16 cellular contexts compared by ENCODE assay signal in the genomic region with DNA sequence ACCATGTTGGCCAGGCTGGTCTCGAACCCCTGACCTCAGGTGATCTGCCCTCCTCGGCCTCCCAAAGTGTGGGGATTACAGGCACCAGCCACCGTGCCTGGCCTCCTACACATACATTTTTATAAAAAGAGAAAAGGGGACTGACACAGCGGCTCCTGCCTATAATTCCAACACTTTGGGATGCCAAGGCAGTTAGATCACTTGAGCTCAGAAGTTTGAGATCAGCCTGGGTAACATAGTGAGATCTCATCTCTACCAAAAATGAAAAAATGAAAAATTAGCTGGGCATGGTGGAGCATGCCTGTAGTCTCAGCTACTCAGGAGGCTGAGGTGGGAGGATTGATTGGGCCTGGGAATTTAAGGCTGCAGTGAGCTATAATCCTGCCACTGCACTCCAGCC. TPM values are rescaled to one million over a fixed set of nuclear protein-coding genes. Genes with fewer than 3 reads are reported as not detected.
DNase-seq lines count a peak whose midpoint lies in the region; ATAC-seq, FAIRE-seq and TF ChIP-seq lines count a peak whose summit lies in the region.
"Had no signal": no experiment of that assay in that cellular context is flagged by ENCODE, and none has a peak within 500 bp of the region (broad histone marks: within the 10 kb centered on the region; RNA-seq: fewer than 3 reads in every experiment).

No MANE protein-coding gene starts in this region.

- H3K36me3 ChIP-seq in Panc1 (ENCODE audit: control insufficient read depth, insufficient read depth, low read length) (no peaks in the 10 kb centered on the region), osteoblast (ENCODE audit: insufficient read depth, low read length) (no peaks in the 10 kb centered on the region)
- H3K36me3 ChIP-seq: BLaER1 treated with 17β-estradiol and CSF1 and Interleukin-3, amounts not matched to agents 10 nM and 100 nM had no signal

- in situ Hi-C loops in Panc1 (cut with HindIII; ENCODE audit: low pct_unique_long_range_greater_than_20kb, low sequenced_read_pairs), result no loop called here

- no peak for DNase-seq in A549 (ENCODE audit: low read depth in 1 of 2, low spot score in 1 of 2)
- DNase-seq in ELR (ENCODE audit: low read depth), result peak; percentile 26
- DNase-seq in Panc1 (ENCODE audit: low read depth, low spot score), result no peak
- DNase-seq in osteoblast (ENCODE audit: insufficient read length, low spot score, missing footprints), result no peak
- DNase-seq in NCI-H524 treated with DMSO at 0.1 percent for 48 hours (lab: John Stamatoyannopoulos, UW), result no peak
- no peak for DNase-seq in right cardiac atrium
- no peak for DNase-seq in mesenteric fat pad (ENCODE audit: low spot score)
- DNase-seq: 8988T; ACHN; CD4-positive, CD25-positive, alpha-beta regulatory T cell; DMS 273 treated with DMSO at 0.1 percent for 48 hours; GF-D8; HCEC 1CT; KG1 had no signal

- H3K9me3 ChIP-seq in A549, result no peaks in the 10 kb centered on the region
- no peaks in the 10 kb centered on the region for H3K9me3 ChIP-seq in Panc1 (ENCODE audit: control insufficient read depth, insufficient read depth, low read depth, low read length)
- no peaks in the 10 kb centered on the region for H3K9me3 ChIP-seq in osteoblast (ENCODE audit: low read depth, low read length)
- no peaks in the 10 kb centered on the region for H3K9me3 ChIP-seq in right cardiac atrium (ENCODE audit: control insufficient read depth, low read length)
- H3K9me3 ChIP-seq: BLaER1 treated with 17β-estradiol and CSF1 and Interleukin-3, amounts not matched to agents 10 nM and 100 nM had no signal

- no peaks in the 10 kb centered on the region for H4K20me1 ChIP-seq in osteoblast (ENCODE audit: insufficient read depth, low read length)
- H4K20me1 ChIP-seq: BLaER1 treated with 17β-estradiol and CSF1 and Interleukin-3, amounts not matched to agents 10 nM and 100 nM had no signal

- H3K27ac ChIP-seq in A549, result peak overlapping the region; percentile 79 to 80
- H3K27ac ChIP-seq in Panc1 (ENCODE audit: low read length), result 0 out of 2 replicates have a peak overlapping the region, but pooled peaks have one; percentile 6
- H3K27ac ChIP-seq in osteoblast (ENCODE audit: low read depth, low read length), result peak overlapping the region; percentile 19
- H3K27ac ChIP-seq in right cardiac atrium (ENCODE audit: low read length), result no peak overlapping the region
- H3K27ac ChIP-seq: BLaER1 treated with 17β-estradiol and CSF1 and Interleukin-3, amounts not matched to agents 10 nM and 100 nM had no signal

- H3K27me3 ChIP-seq in Panc1 (ENCODE audit: control insufficient read depth, insufficient read depth, low read length) (no peaks in the 10 kb centered on the region), osteoblast (ENCODE audit: insufficient read depth, low read length) (no peaks in the 10 kb centered on the region), right cardiac atrium (ENCODE audit: control insufficient read depth, insufficient read depth) (no peaks in the 10 kb centered on the region)
- H3K27me3 ChIP-seq: BLaER1 treated with 17β-estradiol and CSF1 and Interleukin-3, amounts not matched to agents 10 nM and 100 nM had no signal

- H3K4me1 ChIP-seq in A549 (peaks cover 86% of the 10 kb centered on the region), Panc1 (ENCODE audit: control insufficient read depth, insufficient read depth, low read length) (peaks cover 20% of the 10 kb centered on the region), osteoblast (ENCODE audit: insufficient read depth, low read length) (peaks cover 18% of the 10 kb centered on the region), right cardiac atrium (ENCODE audit: control insufficient read depth, insufficient read depth, low read length) (no peaks in the 10 kb centered on the region)
- H3K4me1 ChIP-seq: BLaER1 treated with 17β-estradiol and CSF1 and Interleukin-3, amounts not matched to agents 10 nM and 100 nM had no signal

- WGBS in A549 (ENCODE audit: missing lambda C conversion rate), result 92% methylated on average over 4 of the region's 4 CpGs
- 90% methylated on average over 4 of the region's 4 CpGs for WGBS in right cardiac atrium

- no peaks in the 10 kb centered on the region for H3K79me2 ChIP-seq in osteoblast (ENCODE audit: insufficient read depth, low read length)

- FAIRE-seq in A549 (lab: Jason Lieb, UNC), result no peak
- FAIRE-seq: H1 had no signal

- TF ChIP-seq POLR2A in A549 (IDR thresholded peaks at IDR 0.05; ENCODE audit: low read length), result no peak

- CTCF ChIA-PET in A549 (lab: Yijun Ruan, JAX) (interaction anchor here (1.1 to 1.3 kb wide), 2 partner anchors 79 to 102 kb away, joined by 4 to 5 read pairs; no protein-coding TSS in a partner anchor), Panc1 (lab: Charles Lee) (interaction anchor here (0.7 kb wide), 1 partner anchor 126 kb away, joined by 20 read pairs; no protein-coding TSS in a partner anchor)

- TF ChIP-seq EP300 in A549 (IDR thresholded peaks at IDR 0.05), result no peak

- no peak for TF ChIP-seq RAD21 in A549 (conservative IDR thresholded peaks at IDR 0.05 in 1 of 2, IDR thresholded peaks at IDR 0.05 in 1 of 2)

- ATAC-seq in A549, result no peak
- ATAC-seq in Panc1, result no peak
- ATAC-seq in right cardiac atrium, result no peak

- no peak overlapping the region; the same call in 2 of the 3 replicates for H3K4me2 ChIP-seq in A549
- no peak overlapping the region for H3K4me2 ChIP-seq in osteoblast (ENCODE audit: insufficient read depth, low read length)
- H3K4me2 ChIP-seq: BLaER1 treated with 17β-estradiol and CSF1 and Interleukin-3, amounts not matched to agents 10 nM and 100 nM had no signal

- no peak overlapping the region for H2AFZ ChIP-seq in osteoblast (ENCODE audit: low read length)

- BruUV-seq in Panc1 (replicated peaks; lab: Mats Ljungman, UMichigan), result no TSS peak

- H3K4me3 ChIP-seq in A549 (no peak overlapping the region), Panc1 (ENCODE audit: low read depth in 2 of 2, low read length in 2 of 2) (no peak overlapping the region), osteoblast (ENCODE audit: insufficient read depth, low read length) (no peak overlapping the region), right cardiac atrium (ENCODE audit: low read length) (no peak overlapping the region)
- H3K4me3 ChIP-seq: BLaER1 treated with 17β-estradiol and CSF1 and Interleukin-3, amounts not matched to agents 10 nM and 100 nM had no signal

- intact Hi-C loops in Panc1 (cut with micrococcal nuclease; ENCODE audit: unreplicated experiment) (no loop called here), right cardiac atrium (cut with DNase I) (no loop called here)

- no peak for TF ChIP-seq CTCF in A549 (IDR thresholded peaks at IDR 0.05)
- no peak for TF ChIP-seq CTCF in Panc1 (IDR thresholded peaks at IDR 0.05)
- TF ChIP-seq CTCF in osteoblast (IDR thresholded peaks at IDR 0.05; ENCODE audit: extremely low read depth, low read depth, low read length), result no peak

- POLR2A ChIA-PET in A549 (lab: Yijun Ruan, JAX), result interaction anchor here (0.7 kb wide), 2 partner anchors 31 to 346 kb away, joined by 4 read pairs; no protein-coding TSS in a partner anchor
- POLR2A ChIA-PET in Panc1 (lab: Charles Lee), result interaction anchor here (0.6 kb wide), 1 partner anchor 21 kb away, joined by 3 read pairs; no protein-coding TSS in a partner anchor

TF ChIP-seq in A549, 52 proteins besides CTCF, POLR2A, EP300 and RAD21:
- no peak for TF ChIP-seq HOXB13 (CRISPR knock-in tag; IDR thresholded peaks at IDR 0.05; ENCODE audit: low read depth)
- TF ChIP-seq, protein P1, sequence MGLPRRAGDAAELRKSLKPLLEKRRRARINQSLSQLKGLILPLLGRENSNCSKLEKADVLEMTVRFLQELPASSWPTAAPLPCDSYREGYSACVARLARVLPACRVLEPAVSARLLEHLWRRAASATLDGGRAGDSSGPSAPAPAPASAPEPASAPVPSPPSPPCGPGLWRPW (IDR thresholded peaks at IDR 0.05), result no peak
- TF ChIP-seq JUNB (IDR thresholded peaks at IDR 0.05), result no peak
- TF ChIP-seq PHF8 (IDR thresholded peaks at IDR 0.05; ENCODE audit: borderline replicate concordance, low read depth), result no peak
- TF ChIP-seq ZFP36 (IDR thresholded peaks at IDR 0.05; ENCODE audit: borderline replicate concordance, partially characterized antibody), result no peak
- TF ChIP-seq, protein P2, sequence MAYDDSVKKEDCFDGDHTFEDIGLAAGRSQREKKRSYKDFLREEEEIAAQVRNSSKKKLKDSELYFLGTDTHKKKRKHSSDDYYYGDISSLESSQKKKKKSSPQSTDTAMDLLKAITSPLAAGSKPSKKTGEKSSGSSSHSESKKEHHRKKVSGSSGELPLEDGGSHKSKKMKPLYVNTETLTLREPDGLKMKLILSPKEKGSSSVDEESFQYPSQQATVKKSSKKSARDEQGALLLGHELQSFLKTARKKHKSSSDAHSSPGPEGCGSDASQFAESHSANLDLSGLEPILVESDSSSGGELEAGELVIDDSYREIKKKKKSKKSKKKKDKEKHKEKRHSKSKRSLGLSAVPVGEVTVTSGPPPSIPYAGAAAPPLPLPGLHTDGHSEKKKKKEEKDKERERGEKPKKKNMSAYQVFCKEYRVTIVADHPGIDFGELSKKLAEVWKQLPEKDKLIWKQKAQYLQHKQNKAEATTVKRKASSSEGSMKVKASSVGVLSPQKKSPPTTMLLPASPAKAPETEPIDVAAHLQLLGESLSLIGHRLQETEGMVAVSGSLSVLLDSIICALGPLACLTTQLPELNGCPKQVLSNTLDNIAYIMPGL (CRISPR knock-in tag; IDR thresholded peaks at IDR 0.05; ENCODE audit: borderline replicate concordance), result no peak
- TF ChIP-seq TP53 (CRISPR knock-in tag; IDR thresholded peaks at IDR 0.05), result no peak
- no peak for TF ChIP-seq SREBF2 (IDR thresholded peaks at IDR 0.05)
- no peak for TF ChIP-seq RCOR1 (IDR thresholded peaks at IDR 0.05; ENCODE audit: low read depth, low read length)
- TF ChIP-seq TFCP2L1 (CRISPR knock-in tag; IDR thresholded peaks at IDR 0.05), result no peak
- TF ChIP-seq RNF2 (IDR thresholded peaks at IDR 0.05; ENCODE audit: borderline replicate concordance, low read depth), result no peak
- no peak for TF ChIP-seq ESRRA (IDR thresholded peaks at IDR 0.05; ENCODE audit: borderline replicate concordance, low read length)
- no peak for TF ChIP-seq HEYL (CRISPR knock-in tag; IDR thresholded peaks at IDR 0.05)
- no peak for TF ChIP-seq RARB (CRISPR knock-in tag; IDR thresholded peaks at IDR 0.05)
- no peak for TF ChIP-seq CBX8 (IDR thresholded peaks at IDR 0.05)
- no peak for TF ChIP-seq SMC3 (IDR thresholded peaks at IDR 0.05)

RNA-seq across cellular contexts. Expression of gene ZNF281, which starts 23.4 kb away (rescaled TPM):
- polyA plus RNA-seq in A549 (2011; rRNA removed), result 39.1 and 40.8 TPM in 2 replicates
- 4.9 and 6.4 TPM in 2 replicates for polyA plus RNA-seq in A549 (2012; cell fraction: cytosol; rRNA removed)
- polyA plus RNA-seq in A549 (2012; cell fraction: nucleus; rRNA removed), result 6.6 and 7.5 TPM in 2 replicates
- 30.8 to 33.7 TPM (median 31.5 TPM) in 3 replicates for polyA plus RNA-seq in A549 (2017; fragmentation: RNase III; extraction: RNeasy Plus Mini Kit Qiagen cat#74134 plus additional on column Dnase treatment)
- polyA minus RNA-seq in A549 (2011; rRNA and poly(A)+ RNA removed), result 40.1 and 40.2 TPM in 2 replicates
- 34.2 TPM for total RNA-seq in Panc1 (2021; ENCODE audit: unreplicated experiment)
- 18.4 TPM for polyA plus RNA-seq in Panc1 (2012; ENCODE audit: insufficient read length)
- 37.7 and 45.6 TPM in 2 replicates for total RNA-seq in osteoblast
- total RNA-seq in right cardiac atrium, result 1 to 10 TPM; 8.2 to 9.2 (median 9.0) TPM
- polyA plus RNA-seq in right cardiac atrium, result 4.0 TPM
- 15.0 TPM for total RNA-seq in mesenteric fat pad
